In the genomic region with DNA sequence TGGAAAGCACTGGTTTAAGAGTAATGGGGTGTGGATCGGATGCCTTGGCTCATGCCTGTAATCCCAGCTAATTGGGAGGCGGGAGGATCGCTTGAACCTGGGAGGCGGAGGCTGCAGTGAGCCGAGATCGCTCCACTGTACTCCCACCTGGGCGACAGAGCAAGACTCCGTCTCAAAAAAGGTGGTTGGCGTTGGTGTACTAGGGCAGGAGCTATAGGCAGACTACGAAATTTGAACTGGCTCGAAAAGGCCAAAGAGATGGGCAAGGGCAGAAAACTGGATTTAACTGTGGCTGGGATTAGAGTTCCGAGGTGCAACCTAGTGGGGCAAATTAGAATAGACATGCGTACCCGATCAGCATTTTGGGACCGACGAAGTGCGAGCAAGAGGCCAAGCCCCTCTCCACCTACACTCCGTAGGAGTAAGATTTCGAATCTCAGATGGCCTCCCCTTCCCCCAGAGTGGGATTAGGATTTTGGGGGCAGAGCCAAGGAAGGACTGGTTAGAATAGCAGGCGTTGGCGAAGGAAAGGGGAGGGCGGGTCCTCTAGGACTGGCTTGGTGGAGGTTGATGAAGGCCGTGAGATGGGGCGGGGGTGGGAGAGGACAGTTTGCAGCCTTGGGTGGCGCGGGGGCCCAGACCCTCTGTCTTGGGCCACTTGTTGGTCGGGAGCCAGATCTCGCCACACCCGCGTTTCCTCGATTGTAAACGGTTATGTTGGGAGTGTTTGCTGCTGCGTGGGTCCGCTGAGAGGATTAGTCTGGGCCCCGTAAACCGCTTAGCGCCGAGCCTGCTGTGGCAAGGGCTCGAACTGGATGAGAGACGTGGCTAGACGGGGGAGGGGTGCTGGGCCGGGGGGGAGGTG, we compare ENCODE assay signal across 8 cellular contexts. TPM values are rescaled to one million over a fixed set of nuclear protein-coding genes. Genes with fewer than 3 reads are reported as not detected.
DNase-seq lines count a peak whose midpoint lies in the region; ATAC-seq and TF ChIP-seq lines count a peak whose summit lies in the region.

No MANE protein-coding gene starts in this region.

- H3K27ac ChIP-seq in OCI-LY7 (ENCODE audit: low read depth, low read length, poor library complexity, severe bottlenecking) (peak overlapping the region; percentile 84), dorsolateral prefrontal cortex (peak overlapping the region; percentile 68 to 99 (median 96))

- H3K36me3 Mint-ChIP-seq in type B pancreatic cell: peaks cover 9% of the 10 kb centered on the region

- DNase-seq in SIG-M5 treated with dmso at 0.1 percent for 504 hours (lab: John Stamatoyannopoulos, UW; ENCODE audit: unreplicated experiment) (peak; percentile 43), SIG-M5 (lab: John Stamatoyannopoulos, UW) (no peak), OCI-LY7 (ENCODE audit: low spot score) (no peak), dorsolateral prefrontal cortex (peak in 4 of 10 donors; percentile 18 to 60 (median 42)), type B pancreatic cell (ENCODE audit: extremely low spot score, unreplicated experiment) (no peak), NCI-H774 (lab: John Stamatoyannopoulos, UW) (no peak)

- H3K27ac Mint-ChIP-seq in type B pancreatic cell: peak overlapping the region; percentile 99

- CTCF ChIA-PET in OCI-LY7 (lab: Charles Lee; ENCODE audit: unreplicated experiment): no interaction called here

- intact Hi-C loops in OCI-LY7 (cut with micrococcal nuclease; ENCODE audit: unreplicated experiment): no loop called here
- intact Hi-C loops in dorsolateral prefrontal cortex (cut with DNase I): loop anchor here in 1 of 2 donors (10.0 kb wide), 1 partner anchor 242 kb away; a partner anchor contains a TSS

- TF ChIP-seq CTCF in OCI-LY7 (conservative IDR thresholded peaks at IDR 0.05; ENCODE audit: low read length): no peak
- no peak for TF ChIP-seq CTCF in dorsolateral prefrontal cortex (IDR thresholded peaks at IDR 0.05 in 54 of 56, conservative IDR thresholded peaks at IDR 0.05 in 2 of 56; ENCODE audit: low read depth in 1 of 56, partially characterized antibody in 56 of 56)
- TF ChIP-seq CTCF in type B pancreatic cell (conservative IDR thresholded peaks at IDR 0.05): peak; percentile 29

- no peaks in the 10 kb centered on the region for H3K79me2 ChIP-seq in OCI-LY7 (ENCODE audit: insufficient read depth, low read depth, low read length)

- no peaks in the 10 kb centered on the region for H4K20me1 ChIP-seq in OCI-LY7 (ENCODE audit: insufficient read depth, low read length)

- peak overlapping the region; percentile 47 for H2AFZ ChIP-seq in OCI-LY7 (ENCODE audit: low read length)

- no TSS peak for BruUV-seq in OCI-LY7 (replicated peaks; lab: Mats Ljungman, UMichigan)

- H3K4me2 ChIP-seq in OCI-LY7 (ENCODE audit: low read length): peak overlapping the region; percentile 92

- H3K4me1 ChIP-seq in OCI-LY7 (ENCODE audit: insufficient read depth, low read length, poor library complexity, severe bottlenecking) (peaks cover 20% of the 10 kb centered on the region), mononuclear cell (ENCODE audit: insufficient read depth, low read length) (peaks cover 26% of the 10 kb centered on the region)

- H3K4me3 ChIP-seq in OCI-LY7 (ENCODE audit: low read depth, low read length, poor library complexity, severe bottlenecking) (peak overlapping the region; percentile 81), dorsolateral prefrontal cortex (peak overlapping the region; percentile 62 to 96 (median 81)), mononuclear cell (ENCODE audit: low read length) (peak overlapping the region; percentile 91)

- H3K27me3 ChIP-seq in dorsolateral prefrontal cortex (no peaks in the 10 kb centered on the region), mononuclear cell (ENCODE audit: insufficient read depth, low read length) (no peaks in the 10 kb centered on the region)

- peaks cover 27% of the 10 kb centered on the region; the same call in 1 of the 2 replicates for H3K36me3 ChIP-seq in OCI-LY7 (ENCODE audit: insufficient read depth, low read length)

- H3K27me3 Mint-ChIP-seq in type B pancreatic cell: peaks cover 3% of the 10 kb centered on the region

- no peaks in the 10 kb centered on the region for H3K9me3 Mint-ChIP-seq in type B pancreatic cell

- no peaks in the 10 kb centered on the region for H3K9me2 ChIP-seq in OCI-LY7 (ENCODE audit: insufficient read depth, low read length)

- H3K4me3 Mint-ChIP-seq in type B pancreatic cell: peak overlapping the region; percentile 96

- peaks cover 14% of the 10 kb centered on the region for H3K4me1 Mint-ChIP-seq in type B pancreatic cell (ENCODE audit: unreplicated experiment)

- H3K9me3 ChIP-seq in OCI-LY7 (ENCODE audit: low read length) (no peaks in the 10 kb centered on the region), mononuclear cell (ENCODE audit: low read depth, low read length) (no peaks in the 10 kb centered on the region)

- POLR2A ChIA-PET in OCI-LY7 (lab: Charles Lee): no interaction called here

- no peak for ATAC-seq in GM21381 (IDR thresholded peaks at IDR 0.05; ENCODE audit: unreplicated experiment)

RNA-seq across cellular contexts. Expression of a gene that starts 2.0 kb away (rescaled TPM):
- total RNA-seq in OCI-LY7 (2014; rRNA removed; shearing (Covaris generic)): 4.6 and 5.0 TPM in 2 replicates
- total RNA-seq in OCI-LY7 (2022) (7.6 and 10.3 TPM in 2 replicates), dorsolateral prefrontal cortex (10 to 100 TPM; 13.1 to 31.8 (median 18.3) TPM), mononuclear cell (1.4 TPM), type B pancreatic cell (ENCODE audit: low replicate concordance) (8.2 and 9.6 TPM in 2 replicates)

RNA-seq across cellular contexts. Expression of a gene that starts 16.4 kb away (rescaled TPM):
- 6.5 and 7.9 TPM in 2 replicates for total RNA-seq in OCI-LY7 (2014; rRNA removed; shearing (Covaris generic))
- total RNA-seq in OCI-LY7 (2022): 19.3 and 19.7 TPM in 2 replicates
- total RNA-seq in dorsolateral prefrontal cortex: 10 to 100 TPM; 13.8 to 39.6 (median 24.0) TPM
- 11.5 TPM for total RNA-seq in mononuclear cell
- total RNA-seq in type B pancreatic cell (ENCODE audit: low replicate concordance): 22.4 and 29.3 TPM in 2 replicates

RNA-seq across cellular contexts. Expression of a gene that starts 37.0 kb away (rescaled TPM):
- not detected in 2 replicates for total RNA-seq in OCI-LY7 (2014; rRNA removed; shearing (Covaris generic))
- total RNA-seq in OCI-LY7 (2022): 1.1 TPM in 1 of 2 replicates, not detected in the other
- total RNA-seq in dorsolateral prefrontal cortex: 10 to 100 TPM in 11 of 120 experiments, 1 to 10 TPM in 108, under 1 TPM in 1; 0.67 to 19.3 (median 5.1) TPM
- 92.2 TPM for total RNA-seq in mononuclear cell
- 0.93 and 1.0 TPM in 2 replicates for total RNA-seq in type B pancreatic cell (ENCODE audit: low replicate concordance)

RNA-seq across cellular contexts. Expression of a gene that starts 41.7 kb away (rescaled TPM):
- total RNA-seq in OCI-LY7 (2014; rRNA removed; shearing (Covaris generic)): 6.9 and 8.9 TPM in 2 replicates
- total RNA-seq in OCI-LY7 (2022) (10.5 and 13.2 TPM in 2 replicates), dorsolateral prefrontal cortex (10 to 100 TPM in 50 of 120 experiments, 1 to 10 TPM in 70; 4.8 to 17.2 (median 9.6) TPM), mononuclear cell (8.4 TPM), type B pancreatic cell (ENCODE audit: low replicate concordance) (14.8 and 36.2 TPM in 2 replicates)

RNA-seq across cellular contexts. Expression of a gene that starts 59.3 kb away (rescaled TPM):
- 0.70 and 2.9 TPM in 2 replicates for total RNA-seq in OCI-LY7 (2014; rRNA removed; shearing (Covaris generic))
- total RNA-seq in OCI-LY7 (2022) (2.6 and 3.5 TPM in 2 replicates), dorsolateral prefrontal cortex (1 to 10 TPM in 102 of 120 experiments, under 1 TPM in 18; 0.35 to 4.8 (median 1.8) TPM), mononuclear cell (4.1 TPM), type B pancreatic cell (ENCODE audit: low replicate concordance) (0.07 TPM in 1 of 2 replicates, not detected in the other)
